19 cellular contexts compared by ENCODE assay signal in the genomic region with DNA sequence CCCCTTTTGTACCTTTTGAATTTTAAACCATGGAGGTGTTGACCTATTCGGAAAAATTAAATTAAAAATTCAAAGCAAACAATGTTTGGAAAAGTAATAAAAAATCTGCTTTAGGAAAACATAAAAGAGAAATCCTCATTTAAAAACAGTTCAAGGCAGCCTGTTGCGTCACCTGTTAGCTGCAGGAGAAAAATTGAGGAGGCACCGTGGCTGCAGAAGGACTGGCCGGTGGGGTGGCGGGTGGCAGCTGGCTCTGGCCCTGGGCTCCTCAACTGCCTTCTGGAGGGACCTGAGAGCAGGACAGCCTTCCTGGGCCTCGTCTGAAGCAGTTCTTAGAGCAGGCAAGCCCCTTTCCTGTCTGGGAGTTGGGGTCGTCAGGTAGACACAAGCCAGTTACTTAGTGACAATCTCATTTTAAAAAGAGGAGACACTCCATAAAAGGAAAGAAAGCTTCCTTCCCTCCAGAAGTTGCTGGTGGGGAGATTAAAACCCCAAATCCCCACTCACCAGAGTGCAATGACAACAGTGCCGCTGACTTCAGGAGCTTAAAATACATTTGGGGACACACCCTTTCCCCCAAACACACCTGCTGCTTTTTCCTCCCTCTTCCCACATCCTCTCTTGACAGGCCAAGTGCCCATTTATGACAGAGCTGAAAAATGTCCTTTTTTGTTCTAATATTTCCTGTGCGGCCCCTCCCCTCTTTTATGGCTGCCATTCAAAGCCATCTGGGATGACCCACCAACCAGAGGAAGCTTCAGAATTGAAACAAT. TPM values are rescaled to one million over a fixed set of nuclear protein-coding genes. Genes with fewer than 3 reads are reported as not detected.
"Had no signal": no experiment of that assay in that cellular context is flagged by ENCODE, and none has a peak within 500 bp of the region (broad histone marks: within the 10 kb centered on the region; RNA-seq: fewer than 3 reads in every experiment).

No MANE protein-coding gene starts in this region.

- H3K27ac Mint-ChIP-seq: activated B cell treated with CpG ODN at 0.5 μM for 24 hours; activated naive CD8-positive, alpha-beta T cell treated with anti-CD3 and anti-CD28 coated beads for 36 hours; activated T-cell treated with anti-CD3 and anti-CD28 coated beads, Interleukin-2, amount 50 U/mL, for 24 hours; immature natural killer cell; natural killer cell treated with Interleukin-12 subunit alpha and Interleukin-12 subunit beta and Interleukin-15 and Interleukin-18, amount 100 ng/mL, for 72 hours; progenitor cell of endocrine pancreas; stimulated activated naive B cell treated with anti-CD40 and anti-IgM and Interleukin-4, amounts not matched to agents 10 μg/mL and 1 μg/mL and 100 μg/mL, for 72 hours had no signal

- DNase-seq: activated B cell treated with CpG ODN at 0.5 μM for 24 hours; activated CD4-positive, alpha-beta T cell treated with anti-CD3 and anti-CD28 coated beads, Interleukin-2, amount 50 U/mL, for 1 hour; activated effector memory CD4-positive, alpha-beta T cell treated with Interleukin-2 at 50 U/mL for 16 hours; activated naive CD8-positive, alpha-beta T cell treated with anti-CD3 and anti-CD28 coated beads for 36 hours; activated T-cell treated with anti-CD3 and anti-CD28 coated beads, Interleukin-2, amount 50 U/mL, for 24 hours; anterior cingulate cortex; dorsolateral prefrontal cortex; immature natural killer cell; left colon; mammary epithelial cell; occipital lobe; right lobe of liver; stimulated activated CD4-positive, alpha-beta T cell treated with anti-CD3 and anti-CD28 coated beads, Interleukin-2, amount 100 ng/mL, for 24 hours; stimulated activated naive B cell treated with anti-CD40 and anti-IgM and Interleukin-4, amounts not matched to agents 10 μg/mL and 1 μg/mL and 100 μg/mL, for 72 hours; transverse colon had no signal

- H3K4me3 Mint-ChIP-seq: activated B cell treated with CpG ODN at 0.5 μM for 24 hours; activated naive CD8-positive, alpha-beta T cell treated with anti-CD3 and anti-CD28 coated beads for 36 hours; activated T-cell treated with anti-CD3 and anti-CD28 coated beads, Interleukin-2, amount 50 U/mL, for 24 hours; immature natural killer cell; natural killer cell treated with Interleukin-12 subunit alpha and Interleukin-12 subunit beta and Interleukin-15 and Interleukin-18, amount 100 ng/mL, for 72 hours; stimulated activated naive B cell treated with anti-CD40 and anti-IgM and Interleukin-4, amounts not matched to agents 10 μg/mL and 1 μg/mL and 100 μg/mL, for 72 hours had no signal

- H3K36me3 ChIP-seq: esophagus muscularis mucosa, right lobe of liver, transverse colon had no signal

- H3K4me3 ChIP-seq: dorsolateral prefrontal cortex, esophagus muscularis mucosa, right lobe of liver, transverse colon had no signal

- H3K27me3 ChIP-seq: right lobe of liver had no signal

- H3K4me1 Mint-ChIP-seq: immature natural killer cell; stimulated activated naive B cell treated with anti-CD40 and anti-IgM and Interleukin-4, amounts not matched to agents 10 μg/mL and 1 μg/mL and 100 μg/mL, for 72 hours had no signal

- H3K4me1 ChIP-seq: right lobe of liver, transverse colon had no signal

- ATAC-seq: left colon; natural killer cell treated with Interleukin-12 subunit alpha and Interleukin-12 subunit beta and Interleukin-15 and Interleukin-18, amount 100 ng/mL, for 72 hours; right lobe of liver; stimulated activated naive B cell treated with anti-CD40 and anti-IgM and Interleukin-4, amounts not matched to agents 10 μg/mL and 1 μg/mL and 100 μg/mL, for 72 hours had no signal

- H3K27ac ChIP-seq: dorsolateral prefrontal cortex, esophagus muscularis mucosa, right lobe of liver, transverse colon had no signal

- H3K9me3 Mint-ChIP-seq: activated B cell treated with CpG ODN at 0.5 μM for 24 hours; activated naive CD8-positive, alpha-beta T cell treated with anti-CD3 and anti-CD28 coated beads for 36 hours; activated T-cell treated with anti-CD3 and anti-CD28 coated beads, Interleukin-2, amount 50 U/mL, for 24 hours; immature natural killer cell; natural killer cell treated with Interleukin-12 subunit alpha and Interleukin-12 subunit beta and Interleukin-15 and Interleukin-18, amount 100 ng/mL, for 72 hours; stimulated activated naive B cell treated with anti-CD40 and anti-IgM and Interleukin-4, amounts not matched to agents 10 μg/mL and 1 μg/mL and 100 μg/mL, for 72 hours had no signal

- H3K9me3 ChIP-seq: esophagus muscularis mucosa, right lobe of liver, transverse colon had no signal

- H3K36me3 Mint-ChIP-seq: activated naive CD8-positive, alpha-beta T cell treated with anti-CD3 and anti-CD28 coated beads for 36 hours; immature natural killer cell; natural killer cell treated with Interleukin-12 subunit alpha and Interleukin-12 subunit beta and Interleukin-15 and Interleukin-18, amount 100 ng/mL, for 72 hours; stimulated activated naive B cell treated with anti-CD40 and anti-IgM and Interleukin-4, amounts not matched to agents 10 μg/mL and 1 μg/mL and 100 μg/mL, for 72 hours had no signal

RNA-seq across cellular contexts. Expression of gene ZBTB7C, which starts 9.7 kb away (rescaled TPM):
- total RNA-seq: activated B cell treated with CpG ODN at 0.5 μM for 24 hours; activated naive CD8-positive, alpha-beta T cell treated with anti-CD3 and anti-CD28 coated beads for 36 hours; fibroblast of villous mesenchyme; natural killer cell treated with Interleukin-12 subunit alpha and Interleukin-12 subunit beta and Interleukin-15 and Interleukin-18, amount 100 ng/mL, for 72 hours had no signal
- polyA plus RNA-seq: immature natural killer cell had no signal
